Comparison of ENCODE assay signal across 8 cellular contexts in genomic region chr12:84874125-84874824, GRCh38. TPM values are rescaled to one million over a fixed set of nuclear protein-coding genes. Genes with fewer than 3 reads are reported as not detected.
DNase-seq lines count a peak whose midpoint lies in the region; ATAC-seq and TF ChIP-seq lines count a peak whose summit lies in the region.

No MANE protein-coding gene starts in this region.

- H3K36me3 ChIP-seq in body of pancreas (replicated peaks in 1 of 2; ENCODE audit: insufficient read depth in 1 of 2, low read depth in 2 of 2) = no peaks in the 10 kb centered on the region
- no peaks in the 10 kb centered on the region for H3K36me3 ChIP-seq in kidney epithelial cell (ENCODE audit: control insufficient read depth, insufficient read depth, low read length)
- no peaks in the 10 kb centered on the region for H3K36me3 ChIP-seq in uterus

- H3K4me1 ChIP-seq in body of pancreas (no peaks in the 10 kb centered on the region), uterus (no peaks in the 10 kb centered on the region)

- intact Hi-C loops in body of pancreas (cut with DNase I) = no loop called here
- intact Hi-C loops in uterus (cut with DNase I; ENCODE audit: low total_unique reads) = no loop called here

- H3K4me3 ChIP-seq in body of pancreas (no peak overlapping the region), kidney epithelial cell (ENCODE audit: low read depth, low read length) (no peak overlapping the region), uterus (no peak overlapping the region)

- 31 to 34% methylated on average over 7 of the region's 7 CpGs for WGBS in body of pancreas, 2 donors

- DNase-seq in Daoy (ENCODE audit: low read depth) = peak; percentile 26
- peak; percentile 21 for DNase-seq in GM20000 (ENCODE audit: low spot score)
- DNase-seq in NCI-H524 (lab: John Stamatoyannopoulos, UW) = peak; percentile 0 to 58
- no peak for DNase-seq in body of pancreas
- no peak for DNase-seq in kidney epithelial cell (ENCODE audit: low read depth)
- DNase-seq in uterus = no peak
- DNase-seq in activated gamma-delta T cell (lab: John Stamatoyannopoulos, UW) = no peak

- H3K9me3 ChIP-seq in body of pancreas (no peaks in the 10 kb centered on the region), uterus (no peaks in the 10 kb centered on the region)

- no peak overlapping the region for H3K27ac ChIP-seq in body of pancreas
- no peak overlapping the region for H3K27ac ChIP-seq in uterus

- H3K27me3 ChIP-seq in body of pancreas = no peaks in the 10 kb centered on the region
- no peaks in the 10 kb centered on the region for H3K27me3 ChIP-seq in kidney epithelial cell (ENCODE audit: control insufficient read depth, insufficient read depth, low read length)
- H3K27me3 ChIP-seq in uterus = no peaks in the 10 kb centered on the region

- peak; percentile 88 for ATAC-seq in HG03460 (IDR thresholded peaks at IDR 0.05; ENCODE audit: unreplicated experiment)
- ATAC-seq in body of pancreas = peak; percentile 79

- TF ChIP-seq CTCF in GM20000 (IDR thresholded peaks at IDR 0.05; ENCODE audit: extremely low read depth, missing control alignments) = peak; percentile 35
- TF ChIP-seq CTCF in body of pancreas (IDR thresholded peaks at IDR 0.05) = peak; percentile 46 to 93 (median 87)
- peak; percentile 54 for TF ChIP-seq CTCF in kidney epithelial cell (IDR thresholded peaks at IDR 0.05; ENCODE audit: insufficient read depth, low read length, poor library complexity, severe bottlenecking)
- peak; percentile 60 to 64 (median 62) for TF ChIP-seq CTCF in uterus (IDR thresholded peaks at IDR 0.05)

- no peak for TF ChIP-seq POLR2A in body of pancreas (IDR thresholded peaks at IDR 0.05)
- no peak for TF ChIP-seq POLR2A in uterus (IDR thresholded peaks at IDR 0.05)

RNA-seq across cellular contexts. Expression of gene SLC6A15, which starts 38.3 kb away (rescaled TPM):
- total RNA-seq in Daoy (2014; rRNA removed; shearing (Covaris generic)) = 12.5 and 13.6 TPM in 2 replicates
- total RNA-seq in body of pancreas (not detected), kidney epithelial cell (14.9 and 15.9 TPM in 2 replicates), uterus (1 to 10 TPM in 2 of 4 donors, under 1 TPM in 1, not detected in 1; 0.97 to 6.2 (median 4.4) TPM)

Comparison
In these comparisons a context has a peak if more than half of its experiments do, and no peak if none do; other contexts are left out.
1. DNase-seq: peak in Daoy (single experiment), GM20000 (single experiment) and NCI-H524 (2 of 2); none in body of pancreas (0 of 4), kidney epithelial cell (single experiment), uterus (0 of 2) and activated gamma-delta T cell (single experiment).
2. CTCF ChIP-seq: peak in every context shown above with its lines; median percentile 87 in body of pancreas; 62 in uterus; 54 in kidney epithelial cell; 35 in GM20000.